7 cellular contexts compared by ENCODE assay signal in genomic region chr1:82525378-82525777, GRCh38.
"Had no signal": no experiment of that assay in that cellular context is flagged by ENCODE, and none has a peak within 500 bp of the region (broad histone marks: within the 10 kb centered on the region; RNA-seq: fewer than 3 reads in every experiment).

No MANE protein-coding gene starts in this region.

- H3K4me2 ChIP-seq: KMS-11 had no signal

- H3K27ac ChIP-seq: HL-60, KMS-11 had no signal

- DNase-seq: Karpas-422, Kasumi-1, KBM-7, KG1 had no signal

- FAIRE-seq: HTR-8/SVneo had no signal

- H3K9ac ChIP-seq: KMS-11 had no signal
